In the genomic region with DNA sequence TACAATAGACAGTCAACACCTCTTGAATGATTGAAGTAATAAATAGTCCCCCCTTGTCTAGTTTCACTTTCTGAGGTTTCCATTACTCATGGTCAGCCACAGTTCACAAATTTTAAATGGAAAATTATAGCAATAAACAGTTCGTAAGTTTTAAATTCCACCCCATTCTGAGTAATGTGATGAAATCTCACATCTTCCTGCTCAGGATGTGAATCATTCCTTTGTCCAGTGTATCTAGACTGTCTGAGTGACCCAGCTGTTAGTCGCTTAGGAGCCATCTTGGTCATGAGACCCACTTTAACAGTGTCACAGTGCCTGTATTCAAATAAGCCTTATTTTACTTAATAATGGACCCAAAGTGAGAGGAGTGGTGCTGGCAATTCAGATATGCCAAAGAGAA, we compare ENCODE assay signal across 14 cellular contexts.
DNase-seq lines count a peak whose midpoint lies in the region; ATAC-seq, FAIRE-seq and TF ChIP-seq lines count a peak whose summit lies in the region.
"Had no signal": no experiment of that assay in that cellular context is flagged by ENCODE, and none has a peak within 500 bp of the region (broad histone marks: within the 10 kb centered on the region; RNA-seq: fewer than 3 reads in every experiment).

No MANE protein-coding gene starts in this region.

- H3K4me3 ChIP-seq in A549: no peak overlapping the region
- peak overlapping the region; percentile 24 for H3K4me3 ChIP-seq in adipocyte (ENCODE audit: low read length)
- no peak overlapping the region for H3K4me3 ChIP-seq in adrenal gland
- H3K4me3 ChIP-seq: spleen had no signal

- H3K9me3 ChIP-seq in A549 (no peaks in the 10 kb centered on the region), adipocyte (ENCODE audit: control insufficient read depth, low read length) (no peaks in the 10 kb centered on the region), adrenal gland (replicated peaks in 1 of 3) (no peaks in the 10 kb centered on the region)
- H3K9me3 ChIP-seq: spleen had no signal

- no peaks in the 10 kb centered on the region for H3K27me3 ChIP-seq in adipocyte (replicated peaks; ENCODE audit: control insufficient read depth, insufficient read depth, low read length)
- H3K27me3 ChIP-seq in adrenal gland: no peaks in the 10 kb centered on the region
- H3K27me3 ChIP-seq: spleen had no signal

- POLR2A ChIA-PET in A549 (lab: Yijun Ruan, JAX): no interaction called here

- H3K4me2 ChIP-seq in A549: peak overlapping the region; percentile 50

- H3K4me1 ChIP-seq in A549 (peaks cover 8% of the 10 kb centered on the region; the same call in 1 of the 3 replicates), adipocyte (ENCODE audit: control insufficient read depth, insufficient read depth, low read length) (peaks cover 12% of the 10 kb centered on the region), adrenal gland (replicated peaks in 1 of 2) (no peaks in the 10 kb centered on the region)
- H3K4me1 ChIP-seq: spleen had no signal

- peak in 1 of 2 experiments; percentile 43 for DNase-seq in A549 (ENCODE audit: low read depth in 1 of 2, low spot score in 1 of 2)
- peak; percentile 89 for DNase-seq in HFFc6
- peak; percentile 78 for DNase-seq in adipocyte (ENCODE audit: low read depth)
- peak; percentile 86 for DNase-seq in foreskin melanocyte
- DNase-seq in NCI-H1092 treated with DMSO at 0.1 percent for 48 hours (lab: John Stamatoyannopoulos, UW): no peak
- no peak for DNase-seq in adrenal gland
- no peak for DNase-seq in stimulated activated CD4-positive, alpha-beta T cell treated with anti-CD3 and anti-CD28 coated beads, Interleukin-4, amount 100 ng/mL, for 24 hours
- DNase-seq: ACHN, aorta, head of caudate nucleus, NCI-H524 treated with DMSO at 0.1 percent for 48 hours, spleen, T-helper 17 cell had no signal

- H3K27ac ChIP-seq in A549 (peak overlapping the region; percentile 21 to 36; a peak in 3 of 6 replicates), adrenal gland (no peak overlapping the region)
- H3K27ac ChIP-seq: spleen had no signal

- no peak for FAIRE-seq in A549 (lab: Jason Lieb, UNC)

- CTCF ChIA-PET in A549 (lab: Yijun Ruan, JAX): no interaction called here

- no peak for TF ChIP-seq EP300 in A549 (IDR thresholded peaks at IDR 0.05)

- ATAC-seq in A549: peak; percentile 65 to 77; a peak in 4 of 6 replicates
- no peak for ATAC-seq in HG03342 (IDR thresholded peaks at IDR 0.05; ENCODE audit: unreplicated experiment)
- ATAC-seq: T-helper 17 cell had no signal

- H3K36me3 Mint-ChIP-seq in HFFc6 (ENCODE audit: low read depth): peaks cover 5% of the 10 kb centered on the region; the same call in 1 of the 2 replicates

- TF ChIP-seq POLR2A in A549 (IDR thresholded peaks at IDR 0.05; ENCODE audit: low read length) (no peak), adrenal gland (IDR thresholded peaks at IDR 0.05) (no peak)

- 39% methylated on average over 2 of the region's 2 CpGs for WGBS in A549 (ENCODE audit: missing lambda C conversion rate)
- 71 to 88% (median 78%) methylated on average over 2 of the region's 2 CpGs for WGBS in adrenal gland, 4 donors

- intact Hi-C loops in adrenal gland (cut with DNase I): no loop called here

- H3K27ac Mint-ChIP-seq in HFFc6: peak overlapping the region; percentile 94
- H3K27ac Mint-ChIP-seq: T-helper 17 cell had no signal

- H3K27me3 Mint-ChIP-seq in HFFc6 (ENCODE audit: insufficient read depth): no peaks in the 10 kb centered on the region
- H3K27me3 Mint-ChIP-seq: T-helper 17 cell had no signal

- H3K9me3 Mint-ChIP-seq in HFFc6: no peaks in the 10 kb centered on the region

- peaks cover 30% of the 10 kb centered on the region for H3K4me1 Mint-ChIP-seq in HFFc6 (ENCODE audit: low read depth)
- H3K4me1 Mint-ChIP-seq: T-helper 17 cell had no signal

- H3K4me3 Mint-ChIP-seq in HFFc6: peak overlapping the region; percentile 75
- H3K4me3 Mint-ChIP-seq: T-helper 17 cell had no signal

- TF ChIP-seq RAD21 in A549 (conservative IDR thresholded peaks at IDR 0.05 in 1 of 2, IDR thresholded peaks at IDR 0.05 in 1 of 2): no peak

- H3K36me3 ChIP-seq in adipocyte (ENCODE audit: control insufficient read depth, insufficient read depth, low read length, severe bottlenecking): no peaks in the 10 kb centered on the region
- no peaks in the 10 kb centered on the region for H3K36me3 ChIP-seq in adrenal gland (replicated peaks in 1 of 2)
- H3K36me3 ChIP-seq: spleen had no signal

- TF ChIP-seq CTCF in A549 (IDR thresholded peaks at IDR 0.05) (no peak), HFFc6 (IDR thresholded peaks at IDR 0.05) (no peak), adrenal gland (IDR thresholded peaks at IDR 0.05) (no peak)

- no peak overlapping the region for H3K9ac ChIP-seq in adipocyte (ENCODE audit: low read length)

TF ChIP-seq in A549, 52 proteins besides CTCF, POLR2A, EP300 and RAD21:
- no peak for TF ChIP-seq CHD4 (IDR thresholded peaks at IDR 0.05; ENCODE audit: borderline replicate concordance)
- no peak for TF ChIP-seq KDM1A (IDR thresholded peaks at IDR 0.05; ENCODE audit: low read depth)
- TF ChIP-seq, protein P1, sequence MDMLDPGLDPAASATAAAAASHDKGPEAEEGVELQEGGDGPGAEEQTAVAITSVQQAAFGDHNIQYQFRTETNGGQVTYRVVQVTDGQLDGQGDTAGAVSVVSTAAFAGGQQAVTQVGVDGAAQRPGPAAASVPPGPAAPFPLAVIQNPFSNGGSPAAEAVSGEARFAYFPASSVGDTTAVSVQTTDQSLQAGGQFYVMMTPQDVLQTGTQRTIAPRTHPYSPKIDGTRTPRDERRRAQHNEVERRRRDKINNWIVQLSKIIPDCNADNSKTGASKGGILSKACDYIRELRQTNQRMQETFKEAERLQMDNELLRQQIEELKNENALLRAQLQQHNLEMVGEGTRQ (IDR thresholded peaks at IDR 0.05): no peak
- TF ChIP-seq FOXS1 (CRISPR knock-in tag; IDR thresholded peaks at IDR 0.05): no peak
- no peak for TF ChIP-seq HOXB13 (CRISPR knock-in tag; IDR thresholded peaks at IDR 0.05; ENCODE audit: low read depth)
- TF ChIP-seq FOSL2 (IDR thresholded peaks at IDR 0.05): no peak
- peak; percentile 29; the same call in 1 of the 2 replicates for TF ChIP-seq FOSL2 (CRISPR knock-in tag; IDR thresholded peaks at IDR 0.05)

Comparison
In these comparisons a context has a peak if more than half of its experiments do, and no peak if none do; other contexts are left out.
1. DNase-seq: peak in HFFc6 (single experiment), adipocyte (single experiment) and foreskin melanocyte (single experiment); none in NCI-H1092 treated with DMSO at 0.1 percent for 48 hours (single experiment), adrenal gland (0 of 7) and stimulated activated CD4-positive, alpha-beta T cell treated with anti-CD3 and anti-CD28 coated beads, Interleukin-4, amount 100 ng/mL, for 24 hours (single experiment).
2. H3K27ac ChIP-seq: peak in A549 (2 of 2); none in adrenal gland (0 of 5).